Comparison of ENCODE assay signal across 8 cellular contexts in the genomic region with DNA sequence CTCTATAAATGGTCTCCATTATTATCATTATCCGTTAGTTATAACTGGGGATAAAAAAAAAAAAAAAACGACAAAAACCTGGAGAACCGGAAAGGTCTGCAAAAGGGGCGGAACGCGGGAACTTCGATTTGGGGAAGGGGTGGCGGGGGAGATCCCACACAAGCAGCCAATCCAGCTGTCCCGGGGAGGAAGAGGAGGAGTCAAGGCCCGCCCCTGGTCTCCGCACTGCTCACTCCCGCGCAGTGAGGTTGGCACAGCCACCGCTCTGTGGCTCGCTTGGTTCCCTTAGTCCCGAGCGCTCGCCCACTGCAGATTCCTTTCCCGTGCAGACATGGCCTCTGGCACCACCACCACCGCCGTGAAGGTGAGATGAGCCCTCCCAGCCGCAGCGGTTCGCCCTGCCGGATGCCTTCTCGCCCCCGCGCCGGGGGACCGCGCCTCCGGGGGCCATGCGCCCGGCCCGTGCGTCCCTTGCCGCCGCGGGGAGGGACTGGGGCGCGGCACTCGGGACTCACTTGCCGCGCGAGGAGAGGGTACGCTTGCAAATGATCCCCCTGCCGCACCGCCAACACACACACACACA. TPM values are rescaled to one million over a fixed set of nuclear protein-coding genes. Genes with fewer than 3 reads are reported as not detected.
A peak's percentile ranks its signal among the peaks of the same experiment; 100 is the strongest.
DNase-seq lines count a peak whose midpoint lies in the region; FAIRE-seq and TF ChIP-seq lines count a peak whose summit lies in the region.

A gene (plus strand): TSS at position 219 of the 583 bp plus-strand sequence. CDS start 113 bp downstream, at position 332.

- intact Hi-C loops in cardiac septum (cut with DNase I) (loop anchor here (5.0 kb wide), 1 partner anchor 470 kb away; no protein-coding TSS in a partner anchor), tibial artery (cut with DNase I; ENCODE audit: low total_unique reads) (no loop called here)

- peak within 1 kb of the TSS; percentile 89 for H3K4ac ChIP-seq in trophoblast cell (ENCODE audit: low read depth, low read length)

- peak within 1 kb of the TSS; percentile 92 for H2BK5ac ChIP-seq in trophoblast cell (ENCODE audit: low read depth, low read length, poor library complexity)

- peaks cover 17% of the 10 kb centered on the region for H3K79me1 ChIP-seq in trophoblast cell (ENCODE audit: low read length)

- TF ChIP-seq RAD21 in SK-N-SH (IDR thresholded peaks at IDR 0.05; ENCODE audit: low read length) = no peak

- H3K36me3 ChIP-seq in HAP-1 (replicated peaks) (peaks cover 27% of the 10 kb centered on the region), MG63 (peaks cover 47% of the 10 kb centered on the region), SK-N-SH (replicated peaks in 1 of 2; ENCODE audit: control insufficient read depth in 1 of 2, insufficient read depth in 2 of 2, low read length in 1 of 2) (no peaks in the 10 kb centered on the region), trophoblast cell (ENCODE audit: control insufficient read depth in 1 of 2, insufficient read depth in 2 of 2, low read length in 2 of 2) (peaks cover 2 to 7% of the 10 kb centered on the region in 2 experiments), tibial artery (no peaks in the 10 kb centered on the region)

- no peak within 1 kb of the TSS for H3K23ac ChIP-seq in trophoblast cell (ENCODE audit: low read length)

- H3K4me2 ChIP-seq in SK-N-SH (peak within 1 kb of the TSS; percentile 88), trophoblast cell (ENCODE audit: low read length) (peak within 1 kb of the TSS; percentile 59)

- H3K14ac ChIP-seq in trophoblast cell (ENCODE audit: low read length) = peak within 1 kb of the TSS; percentile 98

- H3F3A ChIP-seq in SK-N-SH (replicated peaks; ENCODE audit: insufficient read depth) = no peaks in the 10 kb centered on the region

- peak; percentile 92 for FAIRE-seq in G401.6 (lab: Jason Lieb, UNC)

- POLR2A ChIA-PET in SK-N-SH (lab: Yijun Ruan, JAX) = interaction anchor here (0.6 to 0.7 kb wide), 2 partner anchors 251 to 468 kb away, joined by 3 to 4 read pairs; a partner anchor contains a TSS

- H4K20me1 ChIP-seq in SK-N-SH (ENCODE audit: insufficient read depth) = 0 out of 2 replicates have a peak, but pooled peaks cover 6% of the 10 kb centered on the region

- peak within 1 kb of the TSS; percentile 69 for H3K4me3 ChIP-seq in HAP-1
- peak within 1 kb of the TSS; percentile 78 for H3K4me3 ChIP-seq in MG63
- H3K4me3 ChIP-seq in SK-N-SH (ENCODE audit: low read depth in 2 of 2, low read length in 1 of 2) = peak within 1 kb of the TSS; percentile 78 to 80
- H3K4me3 ChIP-seq in trophoblast cell (ENCODE audit: low read depth, low read length) = peak within 1 kb of the TSS; percentile 95
- H3K4me3 ChIP-seq in tibial artery = peak within 1 kb of the TSS; percentile 67 to 85

- CTCF ChIA-PET in SK-N-SH (lab: Yijun Ruan, JAX) = interaction anchor here (0.9 to 2.8 kb wide), 3 partner anchors 11 to 235 kb away, joined by 3 to 11 read pairs (median 4); a partner anchor contains a TSS

- H4K8ac ChIP-seq in trophoblast cell (ENCODE audit: low read depth, low read length) = peak within 1 kb of the TSS; percentile 95

- peak within 1 kb of the TSS; percentile 88 for H2BK120ac ChIP-seq in trophoblast cell (ENCODE audit: insufficient read depth, low read length, poor library complexity)

- in situ Hi-C loops in HAP-1 (cut with MboI; ENCODE audit: low sequenced_read_pairs) = no loop called here

- no peak for TF ChIP-seq EP300 in SK-N-SH (IDR thresholded peaks at IDR 0.05; ENCODE audit: borderline replicate concordance in 1 of 2, low read depth in 1 of 2, low read length in 1 of 2)

- peak within 1 kb of the TSS; percentile 71 for H4K12ac ChIP-seq in trophoblast cell (ENCODE audit: low read depth, low read length)

- H3K9me3 ChIP-seq in HAP-1 (no peaks in the 10 kb centered on the region), MG63 (no peaks in the 10 kb centered on the region), SK-N-SH (no peaks in the 10 kb centered on the region), trophoblast cell (ENCODE audit: insufficient read depth, low read depth, low read length) (no peaks in the 10 kb centered on the region), tibial artery (no peaks in the 10 kb centered on the region)

- peaks cover 14% of the 10 kb centered on the region for H3K27me3 ChIP-seq in HAP-1 (ENCODE audit: low read depth)
- H3K27me3 ChIP-seq in MG63 = no peaks in the 10 kb centered on the region
- H3K27me3 ChIP-seq in SK-N-SH (ENCODE audit: insufficient read depth) = no peaks in the 10 kb centered on the region; the same call in 1 of the 2 replicates
- H3K27me3 ChIP-seq in trophoblast cell (ENCODE audit: insufficient read depth, low read length) = no peaks in the 10 kb centered on the region
- no peaks in the 10 kb centered on the region for H3K27me3 ChIP-seq in tibial artery

- H3K18ac ChIP-seq in trophoblast cell (ENCODE audit: low read length) = peak within 1 kb of the TSS; percentile 96

- under 1% methylated on average over 9 of the region's 48 CpGs for WGBS in SK-N-SH (ENCODE audit: low lambda C conversion rate)
- WGBS in trophoblast cell (ENCODE audit: extremely low coverage, insufficient coverage, insufficient read length) = no CpG with 5 or more reads among the region's 48 CpGs

- TF ChIP-seq CTCF in SK-N-SH (IDR thresholded peaks at IDR 0.05) = no peak
- TF ChIP-seq CTCF in tibial artery (IDR thresholded peaks at IDR 0.05) = no peak

- H3K27ac ChIP-seq in SK-N-SH (ENCODE audit: low read depth in 2 of 2, low read length in 1 of 2) (peak within 1 kb of the TSS; percentile 58 to 88), trophoblast cell (ENCODE audit: low read depth, low read length) (peak within 1 kb of the TSS; percentile 94), tibial artery (peak within 1 kb of the TSS; percentile 85 to 88)

- peak within 1 kb of the TSS; percentile 96 for H4K91ac ChIP-seq in trophoblast cell (ENCODE audit: low read depth, low read length)

- H3K79me2 ChIP-seq in SK-N-SH (ENCODE audit: insufficient read depth) = peaks cover 54% of the 10 kb centered on the region
- H3K79me2 ChIP-seq in trophoblast cell (ENCODE audit: control insufficient read depth, insufficient read depth, low read length, poor library complexity) = peaks cover 21% of the 10 kb centered on the region

- peak within 1 kb of the TSS; percentile 56 for H2BK12ac ChIP-seq in trophoblast cell (ENCODE audit: low read length)

- peak within 1 kb of the TSS; percentile 87 for H2AK5ac ChIP-seq in trophoblast cell (ENCODE audit: low read length)

- no peaks in the 10 kb centered on the region for H3K9me2 ChIP-seq in SK-N-SH

- H3K9ac ChIP-seq in SK-N-SH (peak within 1 kb of the TSS; percentile 73), trophoblast cell (ENCODE audit: low read length) (peak within 1 kb of the TSS; percentile 88)

- peak; percentile 94 to 96 for DNase-seq in HAP-1 (ENCODE audit: low spot score in 2 of 2)
- peak; percentile 100 for DNase-seq in MG63
- DNase-seq in SK-N-SH = peak; percentile 95
- peak; percentile 42 for DNase-seq in activated naive CD8-positive, alpha-beta T cell treated with anti-CD3 and anti-CD28 coated beads, Interleukin-2, amount 50 U/mL, for 16 hours (ENCODE audit: low read depth, low spot score)
- DNase-seq in cardiac septum (ENCODE audit: low spot score) = peak; percentile 94
- DNase-seq in trophoblast cell = peak; percentile 76 to 81
- peak; percentile 94 to 96 for DNase-seq in tibial artery

- peak within 1 kb of the TSS; percentile 98 for H2AFZ ChIP-seq in SK-N-SH (ENCODE audit: low read depth)
- peak within 1 kb of the TSS; percentile 84 for H2AFZ ChIP-seq in trophoblast cell (ENCODE audit: insufficient read depth, low read length, poor library complexity)

- peaks cover 22% of the 10 kb centered on the region for H3K4me1 ChIP-seq in HAP-1
- H3K4me1 ChIP-seq in SK-N-SH (ENCODE audit: control insufficient read depth in 1 of 2, insufficient read depth in 2 of 2, low read depth in 1 of 2, low read length in 1 of 2) = peaks cover 0 to 11% of the 10 kb centered on the region in 2 experiments; a peak in 1 of 4 replicates
- H3K4me1 ChIP-seq in trophoblast cell (ENCODE audit: control insufficient read depth in 1 of 2, insufficient read depth in 2 of 2, low read length in 2 of 2) = peaks cover 4 to 14% of the 10 kb centered on the region in 2 experiments
- H3K4me1 ChIP-seq in tibial artery = peaks cover 0 to 22% (median 16%) of the 10 kb centered on the region in 4 donors

TF ChIP-seq in SK-N-SH, 30 proteins besides CTCF, POLR2A, EP300 and RAD21 (continues in another document):
- TF ChIP-seq CHD2 (IDR thresholded peaks at IDR 0.05; ENCODE audit: low read length, partially characterized antibody) (peak; percentile 8), YY1 (IDR thresholded peaks at IDR 0.05; ENCODE audit: low read depth) (peak; percentile 12; the same call in 1 of the 2 replicates), RFX5 (IDR thresholded peaks at IDR 0.05; ENCODE audit: low read length) (no peak), ELF1 (IDR thresholded peaks at IDR 0.05) (peak; percentile 44), MXI1 (IDR thresholded peaks at IDR 0.05; ENCODE audit: low read depth, low read length) (peak; percentile 71), NRF1 (IDR thresholded peaks at IDR 0.05; ENCODE audit: low read depth, low read length) (peak; percentile 49)
- TF ChIP-seq, protein P1, sequence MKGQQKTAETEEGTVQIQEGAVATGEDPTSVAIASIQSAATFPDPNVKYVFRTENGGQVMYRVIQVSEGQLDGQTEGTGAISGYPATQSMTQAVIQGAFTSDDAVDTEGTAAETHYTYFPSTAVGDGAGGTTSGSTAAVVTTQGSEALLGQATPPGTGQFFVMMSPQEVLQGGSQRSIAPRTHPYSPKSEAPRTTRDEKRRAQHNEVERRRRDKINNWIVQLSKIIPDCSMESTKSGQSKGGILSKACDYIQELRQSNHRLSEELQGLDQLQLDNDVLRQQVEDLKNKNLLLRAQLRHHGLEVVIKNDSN (IDR thresholded peaks at IDR 0.05; ENCODE audit: borderline replicate concordance, low read depth) = no peak
- TF ChIP-seq, protein P2, sequence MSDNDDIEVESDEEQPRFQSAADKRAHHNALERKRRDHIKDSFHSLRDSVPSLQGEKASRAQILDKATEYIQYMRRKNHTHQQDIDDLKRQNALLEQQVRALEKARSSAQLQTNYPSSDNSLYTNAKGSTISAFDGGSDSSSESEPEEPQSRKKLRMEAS (IDR thresholded peaks at IDR 0.05; ENCODE audit: low read depth) = peak; percentile 59
- TF ChIP-seq, protein P3, sequence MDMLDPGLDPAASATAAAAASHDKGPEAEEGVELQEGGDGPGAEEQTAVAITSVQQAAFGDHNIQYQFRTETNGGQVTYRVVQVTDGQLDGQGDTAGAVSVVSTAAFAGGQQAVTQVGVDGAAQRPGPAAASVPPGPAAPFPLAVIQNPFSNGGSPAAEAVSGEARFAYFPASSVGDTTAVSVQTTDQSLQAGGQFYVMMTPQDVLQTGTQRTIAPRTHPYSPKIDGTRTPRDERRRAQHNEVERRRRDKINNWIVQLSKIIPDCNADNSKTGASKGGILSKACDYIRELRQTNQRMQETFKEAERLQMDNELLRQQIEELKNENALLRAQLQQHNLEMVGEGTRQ (IDR thresholded peaks at IDR 0.05; ENCODE audit: borderline replicate concordance, low read depth, low read length) = no peak

RNA-seq across cellular contexts. Expression of the gene that starts here (rescaled TPM):
- 37.1 and 133 TPM in 2 replicates for total RNA-seq in MG63 (2014; rRNA removed; shearing (Covaris generic); ENCODE audit: low replicate concordance)
- polyA plus RNA-seq in SK-N-SH (2012; rRNA removed) = 9.8 and 12.6 TPM in 2 replicates
- polyA plus RNA-seq in SK-N-SH (2012; cell fraction: cytosol; rRNA removed) = 10.3 and 13.1 TPM in 2 replicates
- 8.4 and 15.9 TPM in 2 replicates for polyA plus RNA-seq in SK-N-SH (2012; cell fraction: nucleus; rRNA removed)
- 13.0 TPM for total RNA-seq in cardiac septum
- 37.1 and 37.8 TPM in 2 replicates for polyA plus RNA-seq in trophoblast cell (2013)

Comparison
In these comparisons a context has a peak if more than half of its experiments do, and no peak if none do; other contexts are left out.
1. Peak in every context shown above with its lines: DNase-seq, H3K4me3 ChIP-seq and H3K27ac ChIP-seq.
2. DNase-seq: peak in every context shown above with its lines; median percentile 100 in MG63; 95 in HAP-1; 95 in SK-N-SH; 95 in tibial artery; 94 in cardiac septum; 78 in trophoblast cell; 42 in activated naive CD8-positive, alpha-beta T cell treated with anti-CD3 and anti-CD28 coated beads, Interleukin-2, amount 50 U/mL, for 16 hours.